Comparison of ENCODE assay signal across 8 cellular contexts in genomic region chr3:111989061-111989678, GRCh38. TPM values are rescaled to one million over a fixed set of nuclear protein-coding genes. Genes with fewer than 3 reads are reported as not detected.
DNase-seq lines count a peak whose midpoint lies in the region; ATAC-seq, FAIRE-seq and TF ChIP-seq lines count a peak whose summit lies in the region.

No MANE protein-coding gene starts in this region.

- FAIRE-seq in GM19239 (lab: Jason Lieb, UNC) = peak; percentile 96
- FAIRE-seq in islet of Langerhans (lab: Jason Lieb, UNC) = peak; percentile 98

- CTCF ChIA-PET in Calu3 (lab: Charles Lee) = interaction anchor here (0.6 to 1.7 kb wide), 9 partner anchors 10 to 321 kb away, joined by 3 to 33 read pairs (median 6); partner anchors contain the start of gene ABHD10

- intact Hi-C loops in Calu3 (cut with micrococcal nuclease; ENCODE audit: unreplicated experiment) = loop anchor here (1.0 kb wide), 1 partner anchor 54 kb away; no protein-coding TSS in a partner anchor
- intact Hi-C loops in activated T-helper 1 cell treated with anti-CD3 and anti-CD28 coated beads, Interleukin-12 subunit alpha, Interleukin-12 subunit beta, Interleukin-2, Interleukin-4 antibody, amounts not matched to agents 30 ng/mL and 10 ng/mL and 1 ng/mL, durations not matched to agents 14 hours and 24 hours and 36 hours (cut with micrococcal nuclease) = loop anchor here (1.0 kb wide), 6 partner anchors 9 to 417 kb away; partner anchors contain the start of genes ABHD10 and TAGLN3

- H3K36me3 Mint-ChIP-seq in Calu3 (ENCODE audit: insufficient read depth, unreplicated experiment) = peaks cover 11% of the 10 kb centered on the region
- H3K36me3 Mint-ChIP-seq in activated T-helper 1 cell treated with anti-CD3 and anti-CD28 coated beads, Interleukin-12 subunit alpha, Interleukin-12 subunit beta, Interleukin-2, Interleukin-4 antibody, amounts not matched to agents 30 ng/mL and 10 ng/mL and 1 ng/mL, durations not matched to agents 14 hours and 24 hours and 36 hours (ENCODE audit: low read depth) = peaks cover 52% of the 10 kb centered on the region

- H3K4me3 ChIP-seq in thoracic aorta = no peak overlapping the region

- H3K4me3 Mint-ChIP-seq in Calu3 (ENCODE audit: low read depth, unreplicated experiment) = no peak overlapping the region
- H3K4me3 Mint-ChIP-seq in activated T-helper 1 cell treated with anti-CD3 and anti-CD28 coated beads, Interleukin-12 subunit alpha, Interleukin-12 subunit beta, Interleukin-2, Interleukin-4 antibody, amounts not matched to agents 30 ng/mL and 10 ng/mL and 1 ng/mL, durations not matched to agents 14 hours and 24 hours and 36 hours = no peak overlapping the region

- no peak overlapping the region for H3K27ac ChIP-seq in thoracic aorta

- ATAC-seq in HG03159 (IDR thresholded peaks at IDR 0.05; ENCODE audit: unreplicated experiment) (peak; percentile 91), thoracic aorta (ENCODE audit: insufficient number of reproducible peaks, low FRiP score, low read depth) (peak; percentile 20)

- DNase-seq in Calu3 (peak; percentile 16), GM19239 (ENCODE audit: insufficient read length, low spot score) (no peak), NCI-H2196 treated with DMSO at 0.1 percent for 48 hours (lab: John Stamatoyannopoulos, UW; ENCODE audit: unreplicated experiment) (peak; percentile 52), astrocyte of the hippocampus (ENCODE audit: low read depth, low spot score) (peak; percentile 74), thoracic aorta (ENCODE audit: low spot score) (no peak)
- DNase-seq in activated T-helper 1 cell treated with anti-CD3 and anti-CD28 coated beads, Interleukin-12 subunit alpha, Interleukin-12 subunit beta, Interleukin-2, Interleukin-4 antibody, amounts not matched to agents 30 ng/mL and 10 ng/mL and 1 ng/mL, durations not matched to agents 14 hours and 24 hours and 36 hours (ENCODE audit: low spot score) = no peak

- H3K4me1 Mint-ChIP-seq in Calu3 (ENCODE audit: low read depth, unreplicated experiment) = no peaks in the 10 kb centered on the region
- peaks cover 44% of the 10 kb centered on the region for H3K4me1 Mint-ChIP-seq in activated T-helper 1 cell treated with anti-CD3 and anti-CD28 coated beads, Interleukin-12 subunit alpha, Interleukin-12 subunit beta, Interleukin-2, Interleukin-4 antibody, amounts not matched to agents 30 ng/mL and 10 ng/mL and 1 ng/mL, durations not matched to agents 14 hours and 24 hours and 36 hours (ENCODE audit: low read depth)

- H3K27me3 ChIP-seq in thoracic aorta (replicated peaks; ENCODE audit: insufficient read depth) = no peaks in the 10 kb centered on the region

- no TSS peak for BruUV-seq in Calu3 (replicated peaks; lab: Mats Ljungman, UMichigan)

- no peaks in the 10 kb centered on the region for H3K4me1 ChIP-seq in thoracic aorta (ENCODE audit: control insufficient read depth in 1 of 2, low read depth in 2 of 2)

- H3K9me3 ChIP-seq in thoracic aorta = no peaks in the 10 kb centered on the region

- no peaks in the 10 kb centered on the region for H3K9me3 Mint-ChIP-seq in Calu3 (ENCODE audit: low read depth, unreplicated experiment)
- H3K9me3 Mint-ChIP-seq in activated T-helper 1 cell treated with anti-CD3 and anti-CD28 coated beads, Interleukin-12 subunit alpha, Interleukin-12 subunit beta, Interleukin-2, Interleukin-4 antibody, amounts not matched to agents 30 ng/mL and 10 ng/mL and 1 ng/mL, durations not matched to agents 14 hours and 24 hours and 36 hours = no peaks in the 10 kb centered on the region

- H3K27ac Mint-ChIP-seq in Calu3 (ENCODE audit: unreplicated experiment) = no peak overlapping the region
- H3K27ac Mint-ChIP-seq in activated T-helper 1 cell treated with anti-CD3 and anti-CD28 coated beads, Interleukin-12 subunit alpha, Interleukin-12 subunit beta, Interleukin-2, Interleukin-4 antibody, amounts not matched to agents 30 ng/mL and 10 ng/mL and 1 ng/mL, durations not matched to agents 14 hours and 24 hours and 36 hours = no peak overlapping the region

- peaks cover 7% of the 10 kb centered on the region for H3K36me3 ChIP-seq in thoracic aorta

- peak; percentile 27 for TF ChIP-seq CTCF in Calu3 (IDR thresholded peaks at IDR 0.05; ENCODE audit: unreplicated experiment)
- peak; percentile 63 for TF ChIP-seq CTCF in thoracic aorta (IDR thresholded peaks at IDR 0.05)

- H3K27me3 Mint-ChIP-seq in Calu3 (ENCODE audit: unreplicated experiment) = no peaks in the 10 kb centered on the region
- no peaks in the 10 kb centered on the region for H3K27me3 Mint-ChIP-seq in activated T-helper 1 cell treated with anti-CD3 and anti-CD28 coated beads, Interleukin-12 subunit alpha, Interleukin-12 subunit beta, Interleukin-2, Interleukin-4 antibody, amounts not matched to agents 30 ng/mL and 10 ng/mL and 1 ng/mL, durations not matched to agents 14 hours and 24 hours and 36 hours (ENCODE audit: insufficient read depth)

RNA-seq across cellular contexts. Expression of gene TAGLN3, which starts 9.6 kb away (rescaled TPM):
- total RNA-seq in Calu3 (2022) (not detected in 2 replicates), thoracic aorta (not detected)
- 0.78 and 1.1 TPM in 2 replicates for total RNA-seq in activated T-helper 1 cell treated with anti-CD3 and anti-CD28 coated beads, Interleukin-12 subunit alpha, Interleukin-12 subunit beta, Interleukin-2, Interleukin-4 antibody, amounts not matched to agents 30 ng/mL and 10 ng/mL and 1 ng/mL, durations not matched to agents 14 hours and 24 hours and 36 hours

RNA-seq across cellular contexts. Expression of gene ABHD10, which starts 10.3 kb away (rescaled TPM):
- total RNA-seq in Calu3 (2022) = 23.7 and 26.4 TPM in 2 replicates
- 10 to 100 TPM in 1 of 2 donors, 1 to 10 TPM in 1; 9.6 to 13.2 TPM for total RNA-seq in thoracic aorta
- 37.7 and 42.9 TPM in 2 replicates for total RNA-seq in activated T-helper 1 cell treated with anti-CD3 and anti-CD28 coated beads, Interleukin-12 subunit alpha, Interleukin-12 subunit beta, Interleukin-2, Interleukin-4 antibody, amounts not matched to agents 30 ng/mL and 10 ng/mL and 1 ng/mL, durations not matched to agents 14 hours and 24 hours and 36 hours

RNA-seq across cellular contexts. Expression of gene TMPRSS7, which starts 45.4 kb away (rescaled TPM):
- total RNA-seq in Calu3 (2022) = not detected in 2 replicates
- total RNA-seq in thoracic aorta = not detected
- total RNA-seq in activated T-helper 1 cell treated with anti-CD3 and anti-CD28 coated beads, Interleukin-12 subunit alpha, Interleukin-12 subunit beta, Interleukin-2, Interleukin-4 antibody, amounts not matched to agents 30 ng/mL and 10 ng/mL and 1 ng/mL, durations not matched to agents 14 hours and 24 hours and 36 hours = not detected in 2 replicates

Comparison
In these comparisons a context has a peak if more than half of its experiments do, and no peak if none do; other contexts are left out.
1. DNase-seq: peak in Calu3 (single experiment), NCI-H2196 treated with DMSO at 0.1 percent for 48 hours (single experiment) and astrocyte of the hippocampus (single experiment); none in GM19239 (single experiment), thoracic aorta (single experiment) and activated T-helper 1 cell treated with anti-CD3 and anti-CD28 coated beads, Interleukin-12 subunit alpha, Interleukin-12 subunit beta, Interleukin-2, Interleukin-4 antibody, amounts not matched to agents 30 ng/mL and 10 ng/mL and 1 ng/mL, durations not matched to agents 14 hours and 24 hours and 36 hours (single experiment).